Comparison of ENCODE assay signal across 1 cellular context in the genomic region with DNA sequence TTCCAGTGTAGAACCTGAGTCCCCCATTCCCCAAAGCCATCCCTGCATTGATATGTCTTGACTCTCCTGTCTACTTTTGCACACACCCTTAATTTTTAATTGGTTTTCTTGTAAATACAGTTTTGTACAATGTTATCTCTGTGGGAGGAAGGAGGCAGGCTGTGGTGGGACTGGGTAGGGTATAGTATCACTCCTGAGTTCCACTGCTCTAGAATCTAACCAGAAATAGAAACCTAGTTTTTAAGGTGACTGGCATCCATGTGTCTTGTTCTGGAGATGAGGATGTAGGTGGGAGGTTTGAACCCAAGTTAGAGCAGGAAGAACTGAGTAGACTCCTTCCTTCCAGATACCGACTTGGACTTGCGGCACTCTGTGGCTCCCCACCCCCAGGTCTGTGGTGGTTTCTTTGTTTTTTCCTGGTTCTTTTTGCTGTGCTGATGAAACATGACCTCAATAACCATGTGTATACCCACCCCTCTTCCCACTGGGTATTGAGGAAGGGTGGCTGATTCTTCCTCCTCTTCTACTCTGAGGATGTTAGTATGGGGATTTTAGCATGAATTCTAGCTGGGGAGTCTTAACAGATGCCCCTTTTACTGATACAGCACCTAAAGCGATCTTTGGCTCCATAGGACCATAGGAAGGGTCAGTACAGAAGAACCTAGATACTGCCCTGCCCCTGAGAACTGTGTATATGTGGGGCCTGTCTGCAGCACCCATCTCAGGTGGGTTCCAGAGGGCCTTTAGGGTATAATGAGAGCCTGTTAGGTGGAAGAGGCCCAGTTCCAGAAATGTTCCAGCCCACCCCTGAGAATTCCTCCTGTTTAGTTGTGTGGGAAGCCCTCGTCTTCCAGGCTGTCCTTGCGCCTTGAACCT.
TF ChIP-seq lines count a peak whose summit lies in the region.

No MANE protein-coding gene starts in this region.

TF ChIP-seq in GM12891, 5 proteins besides CTCF, POLR2A, EP300 and RAD21:
- TF ChIP-seq POLR2AphosphoS5 (IDR thresholded peaks at IDR 0.05; ENCODE audit: low read depth, low read length), result no peak
- no peak for TF ChIP-seq POU2F2 (IDR thresholded peaks at IDR 0.05; ENCODE audit: low read depth, low read length)
- no peak for TF ChIP-seq PAX5 (IDR thresholded peaks at IDR 0.05; ENCODE audit: insufficient read depth, low read length, severe bottlenecking)
- no peak for TF ChIP-seq SPI1 (IDR thresholded peaks at IDR 0.05; ENCODE audit: low read depth, low read length)
- no peak for TF ChIP-seq TAF1 (IDR thresholded peaks at IDR 0.05; ENCODE audit: low read depth, low read length)
